In genomic region chr21:43805275-43805800, GRCh38 we compare ENCODE assay signal across 1 cellular context.
A peak's percentile ranks its signal among the peaks of the same experiment; 100 is the strongest.
TF ChIP-seq lines count a peak whose summit lies in the region.

No MANE protein-coding gene starts in this region.

TF ChIP-seq in GM12878, 131 proteins besides CTCF, POLR2A, EP300 and RAD21 (continued from another document and continues in another):
- TF ChIP-seq, protein P1, sequence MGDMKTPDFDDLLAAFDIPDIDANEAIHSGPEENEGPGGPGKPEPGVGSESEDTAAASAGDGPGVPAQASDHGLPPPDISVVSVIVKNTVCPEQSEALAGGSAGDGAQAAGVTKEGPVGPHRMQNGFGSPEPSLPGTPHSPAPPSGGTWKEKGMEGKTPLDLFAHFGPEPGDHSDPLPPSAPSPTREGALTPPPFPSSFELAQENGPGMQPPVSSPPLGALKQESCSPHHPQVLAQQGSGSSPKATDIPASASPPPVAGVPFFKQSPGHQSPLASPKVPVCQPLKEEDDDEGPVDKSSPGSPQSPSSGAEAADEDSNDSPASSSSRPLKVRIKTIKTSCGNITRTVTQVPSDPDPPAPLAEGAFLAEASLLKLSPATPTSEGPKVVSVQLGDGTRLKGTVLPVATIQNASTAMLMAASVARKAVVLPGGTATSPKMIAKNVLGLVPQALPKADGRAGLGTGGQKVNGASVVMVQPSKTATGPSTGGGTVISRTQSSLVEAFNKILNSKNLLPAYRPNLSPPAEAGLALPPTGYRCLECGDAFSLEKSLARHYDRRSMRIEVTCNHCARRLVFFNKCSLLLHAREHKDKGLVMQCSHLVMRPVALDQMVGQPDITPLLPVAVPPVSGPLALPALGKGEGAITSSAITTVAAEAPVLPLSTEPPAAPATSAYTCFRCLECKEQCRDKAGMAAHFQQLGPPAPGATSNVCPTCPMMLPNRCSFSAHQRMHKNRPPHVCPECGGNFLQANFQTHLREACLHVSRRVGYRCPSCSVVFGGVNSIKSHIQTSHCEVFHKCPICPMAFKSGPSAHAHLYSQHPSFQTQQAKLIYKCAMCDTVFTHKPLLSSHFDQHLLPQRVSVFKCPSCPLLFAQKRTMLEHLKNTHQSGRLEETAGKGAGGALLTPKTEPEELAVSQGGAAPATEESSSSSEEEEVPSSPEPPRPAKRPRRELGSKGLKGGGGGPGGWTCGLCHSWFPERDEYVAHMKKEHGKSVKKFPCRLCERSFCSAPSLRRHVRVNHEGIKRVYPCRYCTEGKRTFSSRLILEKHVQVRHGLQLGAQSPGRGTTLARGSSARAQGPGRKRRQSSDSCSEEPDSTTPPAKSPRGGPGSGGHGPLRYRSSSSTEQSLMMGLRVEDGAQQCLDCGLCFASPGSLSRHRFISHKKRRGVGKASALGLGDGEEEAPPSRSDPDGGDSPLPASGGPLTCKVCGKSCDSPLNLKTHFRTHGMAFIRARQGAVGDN (IDR thresholded peaks at IDR 0.05): peak; percentile 89
- no peak for TF ChIP-seq MEF2A (IDR thresholded peaks at IDR 0.05; ENCODE audit: insufficient read depth, low read depth, low read length)
- TF ChIP-seq MTA3 (IDR thresholded peaks at IDR 0.05; ENCODE audit: borderline replicate concordance, low read length): no peak
- TF ChIP-seq BHLHE40 (IDR thresholded peaks at IDR 0.05; ENCODE audit: borderline replicate concordance in 1 of 2, low read depth in 2 of 2, low read length in 1 of 2): peak; percentile 99 to 100
- TF ChIP-seq USF2 (IDR thresholded peaks at IDR 0.05; ENCODE audit: borderline replicate concordance, low read depth, low read length): no peak; the same call in 1 of the 2 replicates
- TF ChIP-seq ZSCAN29 (IDR thresholded peaks at IDR 0.05): no peak
- 0 out of 2 replicates have a peak, but pooled peaks have one; percentile 40 for TF ChIP-seq NKRF (conservative IDR thresholded peaks at IDR 0.05)
- TF ChIP-seq TCF12 (IDR thresholded peaks at IDR 0.05; ENCODE audit: low read depth, low read length): peak; percentile 69; the same call in 1 of the 2 replicates
- TF ChIP-seq HDGF (IDR thresholded peaks at IDR 0.05): no peak
- TF ChIP-seq ETV6 (conservative IDR thresholded peaks at IDR 0.05 in 1 of 2, IDR thresholded peaks at IDR 0.05 in 1 of 2; ENCODE audit: borderline replicate concordance in 1 of 2, low read depth in 1 of 2): peak in 1 of 2 experiments; percentile 16; a peak in 1 of 4 replicates
- TF ChIP-seq CBX5 (IDR thresholded peaks at IDR 0.05; ENCODE audit: low read depth): no peak
- no peak for TF ChIP-seq NR2C1 (IDR thresholded peaks at IDR 0.05)
- TF ChIP-seq, protein P2, sequence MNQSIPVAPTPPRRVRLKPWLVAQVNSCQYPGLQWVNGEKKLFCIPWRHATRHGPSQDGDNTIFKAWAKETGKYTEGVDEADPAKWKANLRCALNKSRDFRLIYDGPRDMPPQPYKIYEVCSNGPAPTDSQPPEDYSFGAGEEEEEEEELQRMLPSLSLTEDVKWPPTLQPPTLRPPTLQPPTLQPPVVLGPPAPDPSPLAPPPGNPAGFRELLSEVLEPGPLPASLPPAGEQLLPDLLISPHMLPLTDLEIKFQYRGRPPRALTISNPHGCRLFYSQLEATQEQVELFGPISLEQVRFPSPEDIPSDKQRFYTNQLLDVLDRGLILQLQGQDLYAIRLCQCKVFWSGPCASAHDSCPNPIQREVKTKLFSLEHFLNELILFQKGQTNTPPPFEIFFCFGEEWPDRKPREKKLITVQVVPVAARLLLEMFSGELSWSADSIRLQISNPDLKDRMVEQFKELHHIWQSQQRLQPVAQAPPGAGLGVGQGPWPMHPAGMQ (IDR thresholded peaks at IDR 0.05; ENCODE audit: borderline replicate concordance): no peak
- no peak for TF ChIP-seq NFYA (IDR thresholded peaks at IDR 0.05; ENCODE audit: borderline replicate concordance, low read depth, low read length)
- TF ChIP-seq SMAD5 (IDR thresholded peaks at IDR 0.05; ENCODE audit: low read depth): no peak
- no peak for TF ChIP-seq RCOR1 (conservative IDR thresholded peaks at IDR 0.05; ENCODE audit: low read depth, low read length)
- TF ChIP-seq TARDBP (IDR thresholded peaks at IDR 0.05; ENCODE audit: borderline replicate concordance): no peak
- TF ChIP-seq, protein P3, sequence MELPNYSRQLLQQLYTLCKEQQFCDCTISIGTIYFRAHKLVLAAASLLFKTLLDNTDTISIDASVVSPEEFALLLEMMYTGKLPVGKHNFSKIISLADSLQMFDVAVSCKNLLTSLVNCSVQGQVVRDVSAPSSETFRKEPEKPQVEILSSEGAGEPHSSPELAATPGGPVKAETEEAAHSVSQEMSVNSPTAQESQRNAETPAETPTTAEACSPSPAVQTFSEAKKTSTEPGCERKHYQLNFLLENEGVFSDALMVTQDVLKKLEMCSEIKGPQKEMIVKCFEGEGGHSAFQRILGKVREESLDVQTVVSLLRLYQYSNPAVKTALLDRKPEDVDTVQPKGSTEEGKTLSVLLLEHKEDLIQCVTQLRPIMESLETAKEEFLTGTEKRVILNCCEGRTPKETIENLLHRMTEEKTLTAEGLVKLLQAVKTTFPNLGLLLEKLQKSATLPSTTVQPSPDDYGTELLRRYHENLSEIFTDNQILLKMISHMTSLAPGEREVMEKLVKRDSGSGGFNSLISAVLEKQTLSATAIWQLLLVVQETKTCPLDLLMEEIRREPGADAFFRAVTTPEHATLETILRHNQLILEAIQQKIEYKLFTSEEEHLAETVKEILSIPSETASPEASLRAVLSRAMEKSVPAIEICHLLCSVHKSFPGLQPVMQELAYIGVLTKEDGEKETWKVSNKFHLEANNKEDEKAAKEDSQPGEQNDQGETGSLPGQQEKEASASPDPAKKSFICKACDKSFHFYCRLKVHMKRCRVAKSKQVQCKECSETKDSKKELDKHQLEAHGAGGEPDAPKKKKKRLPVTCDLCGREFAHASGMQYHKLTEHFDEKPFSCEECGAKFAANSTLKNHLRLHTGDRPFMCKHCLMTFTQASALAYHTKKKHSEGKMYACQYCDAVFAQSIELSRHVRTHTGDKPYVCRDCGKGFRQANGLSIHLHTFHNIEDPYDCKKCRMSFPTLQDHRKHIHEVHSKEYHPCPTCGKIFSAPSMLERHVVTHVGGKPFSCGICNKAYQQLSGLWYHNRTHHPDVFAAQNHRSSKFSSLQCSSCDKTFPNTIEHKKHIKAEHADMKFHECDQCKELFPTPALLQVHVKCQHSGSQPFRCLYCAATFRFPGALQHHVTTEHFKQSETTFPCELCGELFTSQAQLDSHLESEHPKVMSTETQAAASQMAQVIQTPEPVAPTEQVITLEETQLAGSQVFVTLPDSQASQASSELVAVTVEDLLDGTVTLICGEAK (IDR thresholded peaks at IDR 0.05; ENCODE audit: borderline replicate concordance): no peak
- no peak for TF ChIP-seq JUND (IDR thresholded peaks at IDR 0.05; ENCODE audit: low read depth, low read length)
- TF ChIP-seq IKZF1 (conservative IDR thresholded peaks at IDR 0.05): peak; percentile 77; the same call in 1 of the 2 replicates
- peak; percentile 63 for TF ChIP-seq IRF4 (IDR thresholded peaks at IDR 0.05; ENCODE audit: low read depth, low read length)
- TF ChIP-seq, protein P4, sequence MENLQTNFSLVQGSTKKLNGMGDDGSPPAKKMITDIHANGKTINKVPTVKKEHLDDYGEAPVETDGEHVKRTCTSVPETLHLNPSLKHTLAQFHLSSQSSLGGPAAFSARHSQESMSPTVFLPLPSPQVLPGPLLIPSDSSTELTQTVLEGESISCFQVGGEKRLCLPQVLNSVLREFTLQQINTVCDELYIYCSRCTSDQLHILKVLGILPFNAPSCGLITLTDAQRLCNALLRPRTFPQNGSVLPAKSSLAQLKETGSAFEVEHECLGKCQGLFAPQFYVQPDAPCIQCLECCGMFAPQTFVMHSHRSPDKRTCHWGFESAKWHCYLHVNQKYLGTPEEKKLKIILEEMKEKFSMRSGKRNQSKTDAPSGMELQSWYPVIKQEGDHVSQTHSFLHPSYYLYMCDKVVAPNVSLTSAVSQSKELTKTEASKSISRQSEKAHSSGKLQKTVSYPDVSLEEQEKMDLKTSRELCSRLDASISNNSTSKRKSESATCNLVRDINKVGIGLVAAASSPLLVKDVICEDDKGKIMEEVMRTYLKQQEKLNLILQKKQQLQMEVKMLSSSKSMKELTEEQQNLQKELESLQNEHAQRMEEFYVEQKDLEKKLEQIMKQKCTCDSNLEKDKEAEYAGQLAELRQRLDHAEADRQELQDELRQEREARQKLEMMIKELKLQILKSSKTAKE (IDR thresholded peaks at IDR 0.05; ENCODE audit: low read depth, poor library complexity, severe bottlenecking): peak; percentile 96
- TF ChIP-seq SPI1 (IDR thresholded peaks at IDR 0.05; ENCODE audit: borderline replicate concordance, insufficient read depth, low read depth, low read length): peak; percentile 70
- TF ChIP-seq BMI1 (IDR thresholded peaks at IDR 0.05; ENCODE audit: borderline replicate concordance): peak; percentile 27; the same call in 1 of the 2 replicates
- peak; percentile 59 for TF ChIP-seq SP1 (IDR thresholded peaks at IDR 0.05; ENCODE audit: low read depth, low read length)
- TF ChIP-seq HDAC2 (IDR thresholded peaks at IDR 0.05): no peak
- no peak for TF ChIP-seq GABPA (IDR thresholded peaks at IDR 0.05; ENCODE audit: low read depth)
- no peak for TF ChIP-seq FOS (IDR thresholded peaks at IDR 0.05; ENCODE audit: borderline replicate concordance, extremely low read depth, insufficient read length)
- TF ChIP-seq BCL11A (IDR thresholded peaks at IDR 0.05; ENCODE audit: low read depth, low read length): peak; percentile 60; the same call in 1 of the 2 replicates
- peak; percentile 88 for TF ChIP-seq MTA2 (IDR thresholded peaks at IDR 0.05; ENCODE audit: low read depth)
- TF ChIP-seq RFX5 (IDR thresholded peaks at IDR 0.05; ENCODE audit: low read depth, low read length): no peak
- no peak for TF ChIP-seq CEBPB (IDR thresholded peaks at IDR 0.05; ENCODE audit: borderline replicate concordance in 1 of 2, low read depth in 2 of 2, low read length in 2 of 2)
- TF ChIP-seq SMC3 (IDR thresholded peaks at IDR 0.05; ENCODE audit: borderline replicate concordance, low read length): 0 out of 2 replicates have a peak, but pooled peaks have one; percentile 4
- no peak for TF ChIP-seq EGR1 (IDR thresholded peaks at IDR 0.05; ENCODE audit: borderline replicate concordance in 1 of 2, low read depth in 2 of 2, low read length in 2 of 2)
- TF ChIP-seq, protein P5, sequence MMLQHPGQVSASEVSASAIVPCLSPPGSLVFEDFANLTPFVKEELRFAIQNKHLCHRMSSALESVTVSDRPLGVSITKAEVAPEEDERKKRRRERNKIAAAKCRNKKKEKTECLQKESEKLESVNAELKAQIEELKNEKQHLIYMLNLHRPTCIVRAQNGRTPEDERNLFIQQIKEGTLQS (IDR thresholded peaks at IDR 0.05; ENCODE audit: borderline replicate concordance, extremely low read depth, low read depth, low read length): no peak
- peak; percentile 98 for TF ChIP-seq MEF2B (IDR thresholded peaks at IDR 0.05; ENCODE audit: partially characterized antibody, poor library complexity, severe bottlenecking)
- TF ChIP-seq CHD4 (IDR thresholded peaks at IDR 0.05): no peak
- no peak for TF ChIP-seq HCFC1 (IDR thresholded peaks at IDR 0.05; ENCODE audit: low read length)
- TF ChIP-seq RELB (IDR thresholded peaks at IDR 0.05; ENCODE audit: low read depth): peak; percentile 93
- 0 out of 2 replicates have a peak, but pooled peaks have one; percentile 43 for TF ChIP-seq ASH2L (IDR thresholded peaks at IDR 0.05; ENCODE audit: borderline replicate concordance, low read depth)
- 0 out of 2 replicates have a peak, but pooled peaks have one; percentile 39 for TF ChIP-seq DPF2 (IDR thresholded peaks at IDR 0.05)
- TF ChIP-seq EED (IDR thresholded peaks at IDR 0.05; ENCODE audit: low read depth): peak; percentile 72
- TF ChIP-seq BACH1 (IDR thresholded peaks at IDR 0.05; ENCODE audit: borderline replicate concordance): peak; percentile 82; the same call in 1 of the 2 replicates
- TF ChIP-seq, protein P6, sequence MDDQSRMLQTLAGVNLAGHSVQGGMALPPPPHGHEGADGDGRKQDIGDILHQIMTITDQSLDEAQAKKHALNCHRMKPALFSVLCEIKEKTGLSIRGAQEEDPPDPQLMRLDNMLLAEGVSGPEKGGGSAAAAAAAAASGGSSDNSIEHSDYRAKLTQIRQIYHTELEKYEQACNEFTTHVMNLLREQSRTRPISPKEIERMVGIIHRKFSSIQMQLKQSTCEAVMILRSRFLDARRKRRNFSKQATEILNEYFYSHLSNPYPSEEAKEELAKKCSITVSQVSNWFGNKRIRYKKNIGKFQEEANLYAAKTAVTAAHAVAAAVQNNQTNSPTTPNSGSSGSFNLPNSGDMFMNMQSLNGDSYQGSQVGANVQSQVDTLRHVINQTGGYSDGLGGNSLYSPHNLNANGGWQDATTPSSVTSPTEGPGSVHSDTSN (IDR thresholded peaks at IDR 0.05; ENCODE audit: insufficient replicate concordance, low read depth, low read length): no peak
- TF ChIP-seq PAX5 (IDR thresholded peaks at IDR 0.05; ENCODE audit: borderline replicate concordance, low read depth, low read length): peak; percentile 99
- 0 out of 2 replicates have a peak, but pooled peaks have one; percentile 50 for TF ChIP-seq TCF3 (IDR thresholded peaks at IDR 0.05; ENCODE audit: borderline replicate concordance, insufficient read depth, low read depth, low read length)
